9 cellular contexts compared by ENCODE assay signal in genomic region chr10:93993414-93993781, GRCh38. TPM values are rescaled to one million over a fixed set of nuclear protein-coding genes. Genes with fewer than 3 reads are reported as not detected.
DNase-seq lines count a peak whose midpoint lies in the region; ATAC-seq lines count a peak whose summit lies in the region.
"Had no signal": no experiment of that assay in that cellular context is flagged by ENCODE, and none has a peak within 500 bp of the region (broad histone marks: within the 10 kb centered on the region; RNA-seq: fewer than 3 reads in every experiment).

No MANE protein-coding gene starts in this region.

- H3K4me1 ChIP-seq in iPS-20b (ENCODE audit: insufficient read depth, low read length) (no peaks in the 10 kb centered on the region), subcutaneous abdominal adipose tissue (ENCODE audit: control insufficient read depth in 5 of 5, insufficient read depth in 5 of 5, low read length in 5 of 5) (peaks cover 0 to 36% (median 27%) of the 10 kb centered on the region in 5 donors)
- H3K4me1 ChIP-seq: BLaER1 had no signal

- H3K36me3 Mint-ChIP-seq in activated CD4-positive, alpha-beta T cell treated with anti-CD3 and anti-CD28 coated beads, Interleukin-2, amount 10 ng/mL, durations not matched to agents 24 days and 14 days (ENCODE audit: low read depth): no peaks in the 10 kb centered on the region
- H3K36me3 Mint-ChIP-seq in activated naive CD8-positive, alpha-beta T cell treated with anti-CD3 and anti-CD28 coated beads, Interleukin-2, amount 50 U/mL, for 24 hours (ENCODE audit: low read depth): no peaks in the 10 kb centered on the region

- H3K9ac ChIP-seq in iPS-20b (ENCODE audit: low read depth, low read length) (no peak overlapping the region), subcutaneous abdominal adipose tissue (ENCODE audit: low read length in 5 of 5) (peak overlapping the region in 4 of 5 donors; percentile 46 to 78 (median 63))
- H3K9ac ChIP-seq: BLaER1 had no signal

- H3K27ac ChIP-seq in iPS-20b (ENCODE audit: low read length) (no peak overlapping the region), subcutaneous abdominal adipose tissue (ENCODE audit: low read depth, low read length) (no peak overlapping the region)
- H3K27ac ChIP-seq: BLaER1 had no signal

- H3K4me3 ChIP-seq in iPS-20b (ENCODE audit: low read length) (peak overlapping the region; percentile 60), subcutaneous abdominal adipose tissue (ENCODE audit: low read depth in 1 of 5, low read length in 5 of 5) (peak overlapping the region; percentile 55 to 82 (median 57))
- H3K4me3 ChIP-seq: BLaER1 had no signal

- H3K9me3 ChIP-seq in iPS-20b (ENCODE audit: insufficient read depth, low read depth, low read length) (no peaks in the 10 kb centered on the region), subcutaneous abdominal adipose tissue (ENCODE audit: control insufficient read depth in 5 of 5, low read length in 5 of 5) (no peaks in the 10 kb centered on the region)

- no peaks in the 10 kb centered on the region for H3K36me3 ChIP-seq in iPS-20b (ENCODE audit: insufficient read depth, low read depth, low read length)
- no peaks in the 10 kb centered on the region for H3K36me3 ChIP-seq in subcutaneous abdominal adipose tissue (ENCODE audit: control insufficient read depth in 5 of 5, insufficient read depth in 5 of 5, low read length in 5 of 5)
- H3K36me3 ChIP-seq: BLaER1 had no signal

- peak overlapping the region; percentile 51 for H3K4me3 Mint-ChIP-seq in activated CD4-positive, alpha-beta T cell treated with anti-CD3 and anti-CD28 coated beads, Interleukin-2, amount 10 ng/mL, durations not matched to agents 24 days and 14 days
- no peak overlapping the region for H3K4me3 Mint-ChIP-seq in activated naive CD8-positive, alpha-beta T cell treated with anti-CD3 and anti-CD28 coated beads, Interleukin-2, amount 50 U/mL, for 24 hours

- H3K27ac Mint-ChIP-seq in activated CD4-positive, alpha-beta T cell treated with anti-CD3 and anti-CD28 coated beads, Interleukin-2, amount 10 ng/mL, durations not matched to agents 24 days and 14 days: no peak overlapping the region
- no peak overlapping the region for H3K27ac Mint-ChIP-seq in activated naive CD8-positive, alpha-beta T cell treated with anti-CD3 and anti-CD28 coated beads, Interleukin-2, amount 50 U/mL, for 24 hours

- intact Hi-C loops in activated CD4-positive, alpha-beta T cell treated with anti-CD3 and anti-CD28 coated beads, Interleukin-2, amount 10 ng/mL, durations not matched to agents 24 days and 14 days (cut with micrococcal nuclease): no loop called here

- H3K27me3 ChIP-seq in iPS-20b (ENCODE audit: insufficient read depth, low read length): peaks cover 87% of the 10 kb centered on the region
- H3K27me3 ChIP-seq in subcutaneous abdominal adipose tissue (ENCODE audit: control insufficient read depth in 5 of 5, insufficient read depth in 4 of 5, low read length in 5 of 5): peaks cover 0 to 5% (median 2%) of the 10 kb centered on the region in 5 donors
- H3K27me3 ChIP-seq: BLaER1 had no signal

- peaks cover 60% of the 10 kb centered on the region for H3K27me3 Mint-ChIP-seq in activated CD4-positive, alpha-beta T cell treated with anti-CD3 and anti-CD28 coated beads, Interleukin-2, amount 10 ng/mL, durations not matched to agents 24 days and 14 days
- H3K27me3 Mint-ChIP-seq in activated naive CD8-positive, alpha-beta T cell treated with anti-CD3 and anti-CD28 coated beads, Interleukin-2, amount 50 U/mL, for 24 hours: peaks cover 60% of the 10 kb centered on the region

- no peaks in the 10 kb centered on the region for H3K9me3 Mint-ChIP-seq in activated CD4-positive, alpha-beta T cell treated with anti-CD3 and anti-CD28 coated beads, Interleukin-2, amount 10 ng/mL, durations not matched to agents 24 days and 14 days
- no peaks in the 10 kb centered on the region for H3K9me3 Mint-ChIP-seq in activated naive CD8-positive, alpha-beta T cell treated with anti-CD3 and anti-CD28 coated beads, Interleukin-2, amount 50 U/mL, for 24 hours

- H3K4me1 Mint-ChIP-seq in activated CD4-positive, alpha-beta T cell treated with anti-CD3 and anti-CD28 coated beads, Interleukin-2, amount 10 ng/mL, durations not matched to agents 24 days and 14 days: peaks cover 3% of the 10 kb centered on the region
- H3K4me1 Mint-ChIP-seq in activated naive CD8-positive, alpha-beta T cell treated with anti-CD3 and anti-CD28 coated beads, Interleukin-2, amount 50 U/mL, for 24 hours: peaks cover 1% of the 10 kb centered on the region

- DNase-seq in activated CD4-positive, alpha-beta T cell treated with anti-CD3 and anti-CD28 coated beads, Interleukin-2, amount 10 ng/mL, durations not matched to agents 24 days and 14 days: no peak
- DNase-seq in activated CD4-positive, alpha-beta T cell treated with anti-CD3 and anti-CD28 coated beads for 1 hour: no peak
- no peak for DNase-seq in activated naive CD8-positive, alpha-beta T cell treated with anti-CD3 and anti-CD28 coated beads, Interleukin-2, amount 50 U/mL, for 24 hours
- DNase-seq in NK-92 (lab: John Stamatoyannopoulos, UW; ENCODE audit: unreplicated experiment): no peak

- peak; percentile 26 for ATAC-seq in activated naive CD8-positive, alpha-beta T cell treated with anti-CD3 and anti-CD28 coated beads, Interleukin-2, amount 50 U/mL, for 24 hours
- ATAC-seq in HG03097 (IDR thresholded peaks at IDR 0.05; ENCODE audit: low FRiP score, unreplicated experiment) (no peak), HG03460 (IDR thresholded peaks at IDR 0.05; ENCODE audit: unreplicated experiment) (no peak)

RNA-seq across cellular contexts. Expression of gene PLCE1, which starts 0.3 kb away (rescaled TPM):
- not detected in 2 replicates for total RNA-seq in activated CD4-positive, alpha-beta T cell treated with anti-CD3 and anti-CD28 coated beads, Interleukin-2, amount 10 ng/mL, durations not matched to agents 24 days and 14 days
